Comparison of ENCODE assay signal across 1 cellular context in the genomic region with DNA sequence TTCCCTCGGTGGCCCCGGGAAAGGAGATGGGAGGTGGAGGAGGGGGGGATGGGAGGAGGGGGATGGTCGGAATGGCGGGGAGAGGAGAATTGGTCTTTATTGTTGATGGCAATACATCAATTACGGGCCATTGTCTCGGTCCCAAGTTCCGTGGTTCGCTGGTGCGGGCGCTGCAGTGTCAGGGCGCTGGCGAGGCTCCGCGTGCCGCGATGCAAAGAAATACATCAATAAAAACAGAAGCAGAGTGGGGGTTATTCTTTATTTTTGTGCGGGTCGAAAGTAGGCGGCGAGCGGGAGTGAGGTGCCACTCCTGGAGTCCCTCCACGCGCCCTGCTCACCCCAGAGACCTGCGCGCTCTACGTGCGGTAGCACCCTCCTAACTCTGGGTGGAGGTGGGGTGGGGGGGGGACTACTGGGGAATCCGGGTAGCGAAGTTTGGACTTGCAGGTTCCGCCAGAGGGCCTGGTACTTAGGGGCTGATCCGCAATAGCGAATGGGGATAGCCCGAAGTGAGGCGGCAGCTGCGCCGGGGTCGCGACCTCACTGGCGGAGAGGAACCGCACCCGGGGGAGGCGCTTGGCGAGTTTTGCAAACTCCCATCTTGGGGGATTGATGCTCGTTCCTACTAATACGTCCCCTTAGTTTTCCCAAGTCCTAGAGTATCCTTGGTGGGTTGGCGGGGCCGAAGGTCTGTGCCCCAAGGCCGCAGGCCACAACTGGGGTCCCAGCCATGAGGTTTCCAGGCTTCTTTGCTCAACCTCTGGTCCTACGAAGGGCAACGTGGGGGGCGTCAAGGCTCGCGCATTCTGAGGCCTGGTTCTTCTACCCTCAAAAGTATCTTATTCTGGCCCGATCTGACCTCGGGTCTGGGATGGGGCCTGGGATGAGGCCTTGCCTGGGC.
TF ChIP-seq lines count a peak whose summit lies in the region.

No MANE protein-coding gene starts in this region.

TF ChIP-seq in IMR-90, 13 proteins besides CTCF, POLR2A, EP300 and RAD21 (continued from another document):
- no peak for TF ChIP-seq ELK1 (IDR thresholded peaks at IDR 0.05; ENCODE audit: borderline replicate concordance, low read depth, low read length)
- TF ChIP-seq NFE2L2 (IDR thresholded peaks at IDR 0.05; ENCODE audit: low read depth, low read length): no peak
- TF ChIP-seq BHLHE40 (IDR thresholded peaks at IDR 0.05; ENCODE audit: low read depth, low read length): no peak
- TF ChIP-seq, protein P1, sequence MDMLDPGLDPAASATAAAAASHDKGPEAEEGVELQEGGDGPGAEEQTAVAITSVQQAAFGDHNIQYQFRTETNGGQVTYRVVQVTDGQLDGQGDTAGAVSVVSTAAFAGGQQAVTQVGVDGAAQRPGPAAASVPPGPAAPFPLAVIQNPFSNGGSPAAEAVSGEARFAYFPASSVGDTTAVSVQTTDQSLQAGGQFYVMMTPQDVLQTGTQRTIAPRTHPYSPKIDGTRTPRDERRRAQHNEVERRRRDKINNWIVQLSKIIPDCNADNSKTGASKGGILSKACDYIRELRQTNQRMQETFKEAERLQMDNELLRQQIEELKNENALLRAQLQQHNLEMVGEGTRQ (IDR thresholded peaks at IDR 0.05; ENCODE audit: low read depth, low read length): no peak
